In the genomic region with DNA sequence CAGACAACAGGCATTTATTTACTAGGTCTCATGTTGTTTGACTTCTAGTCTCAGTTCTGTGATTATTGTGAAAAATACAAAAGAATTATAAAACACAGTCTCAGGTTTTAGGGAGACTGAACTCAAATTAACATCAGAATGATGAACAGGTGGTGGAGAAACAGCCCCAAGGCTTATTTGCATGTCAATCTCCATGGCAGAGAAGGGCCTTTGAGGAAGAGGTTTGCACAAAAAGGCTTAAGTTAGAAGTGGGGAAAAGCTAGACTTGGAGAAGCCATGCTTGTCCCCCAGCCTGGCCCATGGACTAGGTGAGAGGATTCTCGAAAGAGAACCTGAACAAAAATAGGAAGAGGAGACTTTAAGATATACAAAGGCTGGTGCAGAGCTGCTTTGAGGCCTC, we compare ENCODE assay signal across 29 cellular contexts.
DNase-seq lines count a peak whose midpoint lies in the region; ATAC-seq, FAIRE-seq and TF ChIP-seq lines count a peak whose summit lies in the region.
"Had no signal": no experiment of that assay in that cellular context is flagged by ENCODE, and none has a peak within 500 bp of the region (broad histone marks: within the 10 kb centered on the region; RNA-seq: fewer than 3 reads in every experiment).

No MANE protein-coding gene starts in this region.

- no peaks in the 10 kb centered on the region for H3K9me3 ChIP-seq in keratinocyte (ENCODE audit: control insufficient read depth, low read depth, low read length)
- no peaks in the 10 kb centered on the region for H3K9me3 ChIP-seq in vagina
- H3K9me3 ChIP-seq: BE2C, gastroesophageal sphincter, pancreas, testis had no signal

- no peak for ATAC-seq in GM18517 (IDR thresholded peaks at IDR 0.05; ENCODE audit: unreplicated experiment)
- ATAC-seq in GM18505 (IDR thresholded peaks at IDR 0.05; ENCODE audit: unreplicated experiment): no peak
- ATAC-seq: activated T-cell treated with anti-CD3 and anti-CD28 coated beads, Interleukin-2, amount 50 U/mL, for 4 hours; CD8-positive, alpha-beta T cell had no signal

- no peaks in the 10 kb centered on the region for H3K27me3 ChIP-seq in bronchial epithelial cell (ENCODE audit: control insufficient read depth, insufficient read depth, low read length)
- H3K27me3 ChIP-seq in keratinocyte (ENCODE audit: control insufficient read depth, extremely low read depth, insufficient read depth, low read length): no peaks in the 10 kb centered on the region
- H3K27me3 ChIP-seq in vagina: no peaks in the 10 kb centered on the region
- H3K27me3 ChIP-seq: BE2C, gastroesophageal sphincter, hepatocyte, pancreas, testis had no signal

- no peaks in the 10 kb centered on the region for H3K79me2 ChIP-seq in keratinocyte (ENCODE audit: control insufficient read depth, insufficient read depth, low read length)
- H3K79me2 ChIP-seq: hepatocyte had no signal

- H2AFZ ChIP-seq in keratinocyte (ENCODE audit: control insufficient read depth, low read length): no peak overlapping the region
- H2AFZ ChIP-seq: hepatocyte had no signal

- H3K4me1 Mint-ChIP-seq in glutamatergic neuron (ENCODE audit: low read depth, unreplicated experiment): peaks cover 17% of the 10 kb centered on the region
- H3K4me1 Mint-ChIP-seq: activated naive CD8-positive, alpha-beta T cell treated with anti-CD3 and anti-CD28 coated beads for 36 hours; central memory CD8-positive, alpha-beta T cell; memory B cell had no signal

- no peak for FAIRE-seq in bronchial epithelial cell (lab: Jason Lieb, UNC)
- no peak for FAIRE-seq in keratinocyte (lab: Jason Lieb, UNC)
- FAIRE-seq: astrocyte, pancreas, urothelium cell line had no signal

- H3K4me3 ChIP-seq in bronchial epithelial cell (ENCODE audit: low read depth, low read length) (no peak overlapping the region), keratinocyte (ENCODE audit: control insufficient read depth in 2 of 3, extremely low read depth in 1 of 3, insufficient read depth in 2 of 3, low read depth in 1 of 3, low read length in 3 of 3) (no peak overlapping the region), vagina (no peak overlapping the region)
- H3K4me3 ChIP-seq: gastroesophageal sphincter, hepatocyte, pancreas, testis had no signal

- dilution Hi-C loops in keratinocyte (cut with MboI; ENCODE audit: extremely low pct_ligation_motif_present, low sequenced_read_pairs): no loop called here

- H3K27ac Mint-ChIP-seq in glutamatergic neuron (ENCODE audit: unreplicated experiment): no peak overlapping the region
- H3K27ac Mint-ChIP-seq: activated naive CD8-positive, alpha-beta T cell treated with anti-CD3 and anti-CD28 coated beads for 36 hours; CD8-positive, alpha-beta T cell; IgD-negative memory B cell; memory B cell had no signal

- TF ChIP-seq POLR2A in vagina (IDR thresholded peaks at IDR 0.05) (no peak), GM18505 (IDR thresholded peaks at IDR 0.05; ENCODE audit: borderline replicate concordance, extremely low read depth, insufficient read depth, insufficient read length) (no peak)

- no peaks in the 10 kb centered on the region for H4K20me1 ChIP-seq in keratinocyte (ENCODE audit: control insufficient read depth, extremely low read depth, insufficient read depth, low read length)

- H3K4me3 Mint-ChIP-seq in glutamatergic neuron (ENCODE audit: unreplicated experiment): no peak overlapping the region
- H3K4me3 Mint-ChIP-seq: activated naive CD8-positive, alpha-beta T cell treated with anti-CD3 and anti-CD28 coated beads for 36 hours; activated T-cell treated with anti-CD3 and anti-CD28 coated beads, Interleukin-2, amount 50 U/mL, for 4 hours; CD8-positive, alpha-beta T cell; central memory CD8-positive, alpha-beta T cell; IgD-negative memory B cell; memory B cell had no signal

- no peaks in the 10 kb centered on the region for H3K9me1 ChIP-seq in keratinocyte (ENCODE audit: control insufficient read depth, extremely low read depth, insufficient read depth, low read length)

- peaks cover 34% of the 10 kb centered on the region for H3K4me1 ChIP-seq in keratinocyte (ENCODE audit: control insufficient read depth, extremely low read depth, insufficient read depth, low read length)
- H3K4me1 ChIP-seq in vagina: peaks cover 9% of the 10 kb centered on the region
- H3K4me1 ChIP-seq: BE2C, testis had no signal

- no peaks in the 10 kb centered on the region for H3K9me3 Mint-ChIP-seq in glutamatergic neuron (ENCODE audit: unreplicated experiment)
- H3K9me3 Mint-ChIP-seq: activated naive CD8-positive, alpha-beta T cell treated with anti-CD3 and anti-CD28 coated beads for 36 hours; activated T-cell treated with anti-CD3 and anti-CD28 coated beads, Interleukin-2, amount 50 U/mL, for 4 hours; CD8-positive, alpha-beta T cell; memory B cell had no signal

- H3K36me3 Mint-ChIP-seq in glutamatergic neuron (ENCODE audit: unreplicated experiment): no peaks in the 10 kb centered on the region
- H3K36me3 Mint-ChIP-seq: activated naive CD8-positive, alpha-beta T cell treated with anti-CD3 and anti-CD28 coated beads for 36 hours; CD8-positive, alpha-beta T cell; memory B cell had no signal

- H3K27ac ChIP-seq in keratinocyte (ENCODE audit: control insufficient read depth, insufficient read depth, low read length) (peak overlapping the region; percentile 74), vagina (peak overlapping the region; percentile 45)
- H3K27ac ChIP-seq: testis, VCaP had no signal

- H3K36me3 ChIP-seq in bronchial epithelial cell (ENCODE audit: control insufficient read depth, insufficient read depth, low read length) (no peaks in the 10 kb centered on the region), keratinocyte (ENCODE audit: control insufficient read depth in 2 of 2, extremely low read depth in 1 of 2, insufficient read depth in 2 of 2, low read length in 2 of 2) (no peaks in the 10 kb centered on the region), vagina (no peaks in the 10 kb centered on the region)
- H3K36me3 ChIP-seq: BE2C, gastroesophageal sphincter, pancreas had no signal

- DNase-seq in NCI-H69 (lab: John Stamatoyannopoulos, UW) (peak; percentile 3), bronchial epithelial cell (ENCODE audit: low read depth) (peak; percentile 22), keratinocyte (ENCODE audit: low read depth, low spot score) (no peak), vagina (ENCODE audit: extremely low spot score in 2 of 2) (no peak), glutamatergic neuron (no peak)
- DNase-seq: activated CD4-positive, alpha-beta T cell treated with anti-CD3 and anti-CD28 coated beads for 48 hours; activated gamma-delta T cell; activated naive CD8-positive, alpha-beta T cell treated with anti-CD3 and anti-CD28 coated beads for 36 hours; activated T-cell treated with anti-CD3 and anti-CD28 coated beads, Interleukin-2, amount 50 U/mL, for 4 hours; BE2C; CD8-positive, alpha-beta T cell; DMS153; NCI-H2107; NCI-H82; retina; RPMI8226; stimulated activated naive CD4-positive, alpha-beta T cell treated with Interleukin-2 at 50 U/mL for 16 hours; testis had no signal

- H3K9ac ChIP-seq in keratinocyte (ENCODE audit: control insufficient read depth, extremely low read depth, insufficient read depth, low read length): peak overlapping the region; percentile 61

- peak overlapping the region; percentile 54 for H3K4me2 ChIP-seq in keratinocyte (ENCODE audit: control insufficient read depth, extremely low read depth, insufficient read depth, low read depth, low read length)
- H3K4me2 ChIP-seq: hepatocyte had no signal

- intact Hi-C loops in vagina (cut with DNase I): no loop called here

- no peak for TF ChIP-seq CTCF in bronchial epithelial cell (IDR thresholded peaks at IDR 0.05; ENCODE audit: insufficient read depth, low read length, severe bottlenecking)
- TF ChIP-seq CTCF in keratinocyte (optimal IDR thresholded peaks at IDR 0.05 in 1 of 3, IDR thresholded peaks at IDR 0.05 in 1 of 3, conservative IDR thresholded peaks at IDR 0.05 in 1 of 3; ENCODE audit: extremely low read depth in 1 of 3, insufficient read depth in 2 of 3, low read length in 3 of 3): no peak
- no peak for TF ChIP-seq CTCF in vagina (IDR thresholded peaks at IDR 0.05)
- no peak for TF ChIP-seq CTCF in glutamatergic neuron (IDR thresholded peaks at IDR 0.05; ENCODE audit: partially characterized antibody, unreplicated experiment)

- no peaks in the 10 kb centered on the region for H3K27me3 Mint-ChIP-seq in glutamatergic neuron (ENCODE audit: unreplicated experiment)

Comparison
In these comparisons a context has a peak if more than half of its experiments do, and no peak if none do; other contexts are left out.
1. DNase-seq: peak in NCI-H69 (single experiment) and bronchial epithelial cell (single experiment); none in keratinocyte (single experiment), vagina (0 of 2) and glutamatergic neuron (single experiment).